20 cellular contexts compared by ENCODE assay signal in genomic region chr2:95075440-95075885, GRCh38. TPM values are rescaled to one million over a fixed set of nuclear protein-coding genes. Genes with fewer than 3 reads are reported as not detected.
DNase-seq lines count a peak whose midpoint lies in the region; ATAC-seq and TF ChIP-seq lines count a peak whose summit lies in the region.
"Had no signal": no experiment of that assay in that cellular context is flagged by ENCODE, and none has a peak within 500 bp of the region (broad histone marks: within the 10 kb centered on the region; RNA-seq: fewer than 3 reads in every experiment).

No MANE protein-coding gene starts in this region.

- no peaks in the 10 kb centered on the region for H3K27me3 ChIP-seq in SJCRH30
- H3K27me3 ChIP-seq in spleen (replicated peaks in 1 of 7): peaks cover 0 to 83% (median 36%) of the 10 kb centered on the region in 7 donors

- H3K27ac ChIP-seq in SJCRH30: no peak overlapping the region
- peak overlapping the region; percentile 36 for H3K27ac ChIP-seq in caudate nucleus (ENCODE audit: low read depth, low read length)
- H3K27ac ChIP-seq in spleen: peak overlapping the region in 6 of 8 donors; percentile 25 to 83 (median 62)

- peaks cover 5% of the 10 kb centered on the region for H3K9me3 Mint-ChIP-seq in activated T-cell treated with anti-CD3 and anti-CD28 coated beads, Interleukin-2, amount 50 U/mL, for 4 hours
- H3K9me3 Mint-ChIP-seq: brain; stimulated activated naive B cell treated with anti-CD40 and anti-IgM and Interleukin-4, amounts not matched to agents 10 μg/mL and 1 μg/mL and 100 μg/mL, for 72 hours had no signal

- H3K36me3 ChIP-seq in SJCRH30 (no peaks in the 10 kb centered on the region), spleen (no peaks in the 10 kb centered on the region)

- no peak for TF ChIP-seq POLR2A in spleen (IDR thresholded peaks at IDR 0.05)

- no peak for ATAC-seq in activated T-cell treated with anti-CD3 and anti-CD28 coated beads, Interleukin-2, amount 50 U/mL, for 4 hours
- ATAC-seq in GM18520 (IDR thresholded peaks at IDR 0.05; ENCODE audit: unreplicated experiment): no peak

- H3K4me3 ChIP-seq in SJCRH30 (no peak overlapping the region), spleen (peak overlapping the region in 1 of 8 donors; percentile 21)

- H3K36me3 Mint-ChIP-seq in activated T-cell treated with anti-CD3 and anti-CD28 coated beads, Interleukin-2, amount 50 U/mL, for 4 hours (ENCODE audit: insufficient read depth): no peaks in the 10 kb centered on the region
- H3K36me3 Mint-ChIP-seq: brain; stimulated activated naive B cell treated with anti-CD40 and anti-IgM and Interleukin-4, amounts not matched to agents 10 μg/mL and 1 μg/mL and 100 μg/mL, for 72 hours had no signal

- peak overlapping the region; percentile 54 for H3K4me3 Mint-ChIP-seq in activated T-cell treated with anti-CD3 and anti-CD28 coated beads, Interleukin-2, amount 50 U/mL, for 4 hours

- intact Hi-C loops in spleen (cut with DNase I; ENCODE audit: low total_unique reads): no loop called here

- no peaks in the 10 kb centered on the region for H3K27me3 Mint-ChIP-seq in activated T-cell treated with anti-CD3 and anti-CD28 coated beads, Interleukin-2, amount 50 U/mL, for 4 hours (ENCODE audit: low read depth)

- peaks cover 22% of the 10 kb centered on the region for H3K4me1 ChIP-seq in SJCRH30
- H3K4me1 ChIP-seq in spleen: peaks cover 0 to 23% (median 11%) of the 10 kb centered on the region in 6 donors

- 72 to 85% (median 82%) methylated on average over 6 of the region's 6 CpGs for WGBS in spleen, 5 donors

- TF ChIP-seq CTCF in spleen (IDR thresholded peaks at IDR 0.05 in 8 of 11, conservative IDR thresholded peaks at IDR 0.05 in 3 of 11): no peak

- H3K4me1 Mint-ChIP-seq in activated T-cell treated with anti-CD3 and anti-CD28 coated beads, Interleukin-2, amount 50 U/mL, for 4 hours (ENCODE audit: low read depth): peaks cover 62% of the 10 kb centered on the region

- no peak for DNase-seq in activated T-cell treated with anti-CD3 and anti-CD28 coated beads, Interleukin-2, amount 50 U/mL, for 4 hours
- DNase-seq in activated T-cell treated with anti-CD3 and anti-CD28 coated beads, Interleukin-2, amount 50 U/mL, for 48 hours: no peak
- DNase-seq in SJCRH30: peak; percentile 33 to 58
- DNase-seq in caudate nucleus (lab: John Stamatoyannopoulos, UW): no peak
- no peak for DNase-seq in spleen
- DNase-seq in NCI-H1048 (lab: John Stamatoyannopoulos, UW): no peak
- no peak for DNase-seq in NOMO-1 (lab: John Stamatoyannopoulos, UW; ENCODE audit: unreplicated experiment in 2 of 2)
- DNase-seq: COR-L47; EL; foreskin melanocyte; mesendoderm; MM.1S; NCI-H1694 treated with DMSO at 0.1 percent for 48 hours; NCI-H345; NK-92 treated with Interleukin-12 subunit alpha and Interleukin-12 subunit beta, amount 100 ng/mL, for 24 hours; stimulated activated naive B cell treated with anti-CD40 and anti-IgM and Interleukin-4, amounts not matched to agents 10 μg/mL and 1 μg/mL and 100 μg/mL, for 72 hours had no signal

- H3K9me3 ChIP-seq in SJCRH30 (replicated peaks) (no peaks in the 10 kb centered on the region), spleen (no peaks in the 10 kb centered on the region)

RNA-seq across cellular contexts. Expression of gene MRPS5, which starts 46.1 kb away (rescaled TPM):
- 10 to 100 TPM; 67.4 to 71.8 (median 70.2) TPM for total RNA-seq in activated T-cell treated with anti-CD3 and anti-CD28 coated beads, Interleukin-2, amount 50 U/mL, for 4 hours
- total RNA-seq in SJCRH30 (2014; rRNA removed; shearing (Covaris generic)): 62.0 and 63.6 TPM in 2 replicates
- total RNA-seq in spleen: 10 to 100 TPM; 37.5 to 63.6 (median 45.8) TPM
- polyA plus RNA-seq in spleen: 10 to 100 TPM; 53.4 to 92.2 (median 82.7) TPM

RNA-seq across cellular contexts. Expression of gene MAL, which starts 50.0 kb away (rescaled TPM):
- total RNA-seq in activated T-cell treated with anti-CD3 and anti-CD28 coated beads, Interleukin-2, amount 50 U/mL, for 4 hours: 1 to 10 TPM; 5.6 to 6.1 (median 6.1) TPM
- total RNA-seq in SJCRH30 (2014; rRNA removed; shearing (Covaris generic)): not detected in 2 replicates
- 10 to 100 TPM in 3 of 7 donors, 1 to 10 TPM in 4; 4.7 to 18.8 (median 8.1) TPM for total RNA-seq in spleen
- polyA plus RNA-seq in spleen: 10 to 100 TPM in 1 of 3 donors, 1 to 10 TPM in 2; 8.4 to 12.7 (median 9.0) TPM
- total RNA-seq: H1 had no signal
- polyA plus RNA-seq: AG04450, H1 had no signal

Comparison
In these comparisons a context has a peak if more than half of its experiments do, and no peak if none do; other contexts are left out.
1. DNase-seq: peak in SJCRH30 (2 of 2); none in activated T-cell treated with anti-CD3 and anti-CD28 coated beads, Interleukin-2, amount 50 U/mL, for 4 hours (single experiment), activated T-cell treated with anti-CD3 and anti-CD28 coated beads, Interleukin-2, amount 50 U/mL, for 48 hours (0 of 2), caudate nucleus (0 of 61), spleen (single experiment), NCI-H1048 (single experiment) and NOMO-1 (0 of 2).